ENCODE assay signal across 8 cellular contexts in genomic region chr17:50909765-50910661, GRCh38. TPM values are rescaled to one million over a fixed set of nuclear protein-coding genes. Genes with fewer than 3 reads are reported as not detected.
A peak's percentile ranks its signal among the peaks of the same experiment; 100 is the strongest.
DNase-seq lines count a peak whose midpoint lies in the region; ATAC-seq and TF ChIP-seq lines count a peak whose summit lies in the region.

No MANE protein-coding gene starts in this region.

- H3K27ac ChIP-seq in hepatocyte: peak overlapping the region; percentile 80
- H3K27ac ChIP-seq in dorsolateral prefrontal cortex: peak overlapping the region in 4 of 59 donors; percentile 1 to 50 (median 25)
- H3K27ac ChIP-seq in colonic mucosa: no peak overlapping the region

- no peaks in the 10 kb centered on the region for H4K20me1 ChIP-seq in hepatocyte (ENCODE audit: insufficient read depth, poor library complexity, severe bottlenecking)

- no peak for ATAC-seq in GM19395 (IDR thresholded peaks at IDR 0.05; ENCODE audit: unreplicated experiment)

- intact Hi-C loops in dorsolateral prefrontal cortex (cut with DNase I) (no loop called here), colonic mucosa (cut with DNase I) (no loop called here)

- CTCF ChIA-PET in HEK293T (lab: Yijun Ruan, JAX): interaction anchor here (0.7 kb wide), 1 partner anchor 25 kb away, joined by 3 read pairs; no protein-coding TSS in a partner anchor

- H3K9me3 ChIP-seq in hepatocyte (ENCODE audit: low read depth): no peaks in the 10 kb centered on the region
- no peaks in the 10 kb centered on the region for H3K9me3 ChIP-seq in colonic mucosa

- H3K36me3 ChIP-seq in hepatocyte (replicated peaks; ENCODE audit: insufficient read depth, low read depth) (no peaks in the 10 kb centered on the region), colonic mucosa (no peaks in the 10 kb centered on the region)

- no peaks in the 10 kb centered on the region for H3K9me2 ChIP-seq in hepatocyte (replicated peaks; ENCODE audit: insufficient read depth)

- TF ChIP-seq CTCF in hepatocyte (IDR thresholded peaks at IDR 0.05; ENCODE audit: poor library complexity): no peak
- TF ChIP-seq CTCF in dorsolateral prefrontal cortex (IDR thresholded peaks at IDR 0.05 in 54 of 56, conservative IDR thresholded peaks at IDR 0.05 in 2 of 56; ENCODE audit: low read depth in 1 of 56, partially characterized antibody in 56 of 56): no peak
- no peak for TF ChIP-seq CTCF in colonic mucosa (IDR thresholded peaks at IDR 0.05)

- H3K4me3 ChIP-seq in hepatocyte (no peak overlapping the region), dorsolateral prefrontal cortex (no peak overlapping the region), colonic mucosa (no peak overlapping the region)

- peak overlapping the region in 1 of 2 donors; percentile 12 for H3K9ac ChIP-seq in colonic mucosa (ENCODE audit: low read depth in 2 of 2, low read length in 2 of 2)

- peak; percentile 34 for DNase-seq in NCI-H460 (ENCODE audit: extremely low read depth, low read depth)
- peak; percentile 56 for DNase-seq in activated T-cell treated with anti-CD3 and anti-CD28 coated beads for 4 hours
- DNase-seq in hepatocyte (ENCODE audit: low spot score): no peak
- peak; percentile 45 to 68 for DNase-seq in stimulated activated CD8-positive, alpha-beta memory T cell treated with anti-CD3 and anti-CD28 coated beads, Interleukin-2, amount 100 ng/mL, for 48 hours (ENCODE audit: low read depth in 2 of 2)
- DNase-seq in HEK293T (ENCODE audit: extremely low spot score): no peak
- DNase-seq in dorsolateral prefrontal cortex: no peak
- DNase-seq in colonic mucosa: no peak

- H2AFZ ChIP-seq in hepatocyte: peak overlapping the region; percentile 34

- H3K4me2 ChIP-seq in hepatocyte: peak overlapping the region; percentile 34

- no peaks in the 10 kb centered on the region for H3K79me2 ChIP-seq in hepatocyte

- WGBS in hepatocyte (ENCODE audit: low lambda C conversion rate, missing lambda C conversion rate): 85% methylated on average over 17 of the region's 17 CpGs

- no peaks in the 10 kb centered on the region for H3K27me3 ChIP-seq in hepatocyte
- H3K27me3 ChIP-seq in dorsolateral prefrontal cortex: no peaks in the 10 kb centered on the region
- no peaks in the 10 kb centered on the region for H3K27me3 ChIP-seq in colonic mucosa

- H3K4me1 ChIP-seq in hepatocyte (ENCODE audit: insufficient read depth) (peaks cover 37% of the 10 kb centered on the region), colonic mucosa (peaks cover 18% of the 10 kb centered on the region)

- POLR2A ChIA-PET in HEK293T (lab: Yijun Ruan, JAX): interaction anchor here (2.4 to 6.9 kb wide), 2 partner anchors 43 kb away, joined by 15 to 60 read pairs; partner anchors contain the start of gene TOB1

TF ChIP-seq in HEK293T, 16 proteins besides CTCF, POLR2A, EP300 and RAD21:
- TF ChIP-seq HDGF (IDR thresholded peaks at IDR 0.05; ENCODE audit: borderline replicate concordance) (no peak), L3MBTL2 (conservative IDR thresholded peaks at IDR 0.05) (no peak), TARDBP (IDR thresholded peaks at IDR 0.05) (no peak), NFRKB (IDR thresholded peaks at IDR 0.05) (no peak), BHLHE40 (IDR thresholded peaks at IDR 0.05; ENCODE audit: borderline replicate concordance) (no peak), ZNF384 (IDR thresholded peaks at IDR 0.05) (no peak), LEF1 (IDR thresholded peaks at IDR 0.05; ENCODE audit: borderline replicate concordance) (no peak), FOXM1 (IDR thresholded peaks at IDR 0.05; ENCODE audit: borderline replicate concordance) (no peak), ELF4 (IDR thresholded peaks at IDR 0.05) (no peak), FOXK2 (IDR thresholded peaks at IDR 0.05) (no peak), SP1 (IDR thresholded peaks at IDR 0.05) (no peak), SUZ12 (IDR thresholded peaks at IDR 0.05) (no peak)

RNA-seq across cellular contexts. Expression of gene TOB1, which starts 43.9 kb away (rescaled TPM):
- 51.5 and 58.4 TPM in 2 replicates for total RNA-seq in NCI-H460 (2014; rRNA removed; shearing (Covaris generic))
- 26.5 and 27.1 TPM in 2 replicates for polyA plus RNA-seq in NCI-H460 (2014; cell fraction: nucleus; rRNA removed)
- total RNA-seq in hepatocyte: 52.1 and 53.6 TPM in 2 replicates
- 41.1 and 43.2 TPM in 2 replicates for polyA plus RNA-seq in hepatocyte
- total RNA-seq in dorsolateral prefrontal cortex: 10 to 100 TPM; 41.0 to 97.0 (median 58.6) TPM
- total RNA-seq in colonic mucosa: 100 to 1,000 TPM; 116 to 169 TPM

Comparison
In these comparisons a context has a peak if more than half of its experiments do, and no peak if none do; other contexts are left out.
1. DNase-seq: peak in NCI-H460 (single experiment), activated T-cell treated with anti-CD3 and anti-CD28 coated beads for 4 hours (single experiment) and stimulated activated CD8-positive, alpha-beta memory T cell treated with anti-CD3 and anti-CD28 coated beads, Interleukin-2, amount 100 ng/mL, for 48 hours (2 of 2); none in hepatocyte (single experiment), HEK293T (single experiment), dorsolateral prefrontal cortex (0 of 10) and colonic mucosa (single experiment).